In the genomic region with DNA sequence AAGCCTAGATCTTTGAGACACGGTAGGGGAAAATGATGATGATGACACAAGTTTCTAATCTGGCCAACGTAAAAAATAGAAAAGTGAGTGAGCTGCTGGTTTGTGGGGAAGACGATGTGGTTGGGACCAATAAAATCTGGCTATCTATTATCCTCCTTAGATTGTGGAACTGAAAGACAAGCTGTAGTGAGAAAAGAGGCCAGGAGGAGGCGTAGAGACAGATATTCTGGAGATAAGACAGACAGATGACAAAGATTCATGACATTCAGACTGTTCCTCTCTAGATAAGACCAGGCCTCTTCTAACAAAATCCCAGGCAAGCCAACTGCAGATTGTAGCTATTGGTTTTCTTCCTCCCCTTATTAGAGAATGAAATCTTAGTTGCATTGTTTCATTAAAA, we compare ENCODE assay signal across 8 cellular contexts.
DNase-seq lines count a peak whose midpoint lies in the region; ATAC-seq and TF ChIP-seq lines count a peak whose summit lies in the region.

No MANE protein-coding gene starts in this region.

- no peaks in the 10 kb centered on the region for H3K36me3 ChIP-seq in GM06990 (ENCODE audit: control insufficient read depth, insufficient read depth, low read length)

- DNase-seq in GM06990 (ENCODE audit: extremely low read depth, insufficient read length) (peak; percentile 12), OCI-M1 (lab: John Stamatoyannopoulos, UW) (peak; percentile 85), iris pigment epithelial cell (ENCODE audit: low read depth) (peak; percentile 32), activated gamma-delta T cell treated with Interleukin-2 at 50 U/mL for 16 hours (no peak)
- DNase-seq in activated CD8-positive, alpha-beta memory T cell treated with anti-CD3 and anti-CD28 coated beads, Interleukin-2, amount 50 U/mL, for 4 hours = no peak

- peak; percentile 42 for TF ChIP-seq CTCF in GM06990 (IDR thresholded peaks at IDR 0.05; ENCODE audit: insufficient read depth, low read length, poor library complexity, severe bottlenecking)

- H3K4me3 ChIP-seq in GM06990 (replicated peaks; ENCODE audit: low read depth, low read length) = no peak overlapping the region

- ATAC-seq in HG02642 (IDR thresholded peaks at IDR 0.05; ENCODE audit: poor library complexity, unreplicated experiment) (peak; percentile 69), HG02763 (IDR thresholded peaks at IDR 0.05; ENCODE audit: unreplicated experiment) (no peak), HG03457 (IDR thresholded peaks at IDR 0.05; ENCODE audit: unreplicated experiment) (no peak)

- no peaks in the 10 kb centered on the region for H3K27me3 ChIP-seq in GM06990 (replicated peaks; ENCODE audit: control insufficient read depth, insufficient read depth, low read length)

Comparison
In these comparisons a context has a peak if more than half of its experiments do, and no peak if none do; other contexts are left out.
1. DNase-seq: peak in GM06990 (single experiment), OCI-M1 (single experiment) and iris pigment epithelial cell (single experiment); none in activated CD8-positive, alpha-beta memory T cell treated with anti-CD3 and anti-CD28 coated beads, Interleukin-2, amount 50 U/mL, for 4 hours (single experiment) and activated gamma-delta T cell treated with Interleukin-2 at 50 U/mL for 16 hours (single experiment).